In genomic region chr19:610801-611505, GRCh38 we compare ENCODE assay signal across 9 cellular contexts. TPM values are rescaled to one million over a fixed set of nuclear protein-coding genes. Genes with fewer than 3 reads are reported as not detected.
DNase-seq lines count a peak whose midpoint lies in the region; ATAC-seq, FAIRE-seq and TF ChIP-seq lines count a peak whose summit lies in the region.
"Had no signal": no experiment of that assay in that cellular context is flagged by ENCODE, and none has a peak within 500 bp of the region (broad histone marks: within the 10 kb centered on the region; RNA-seq: fewer than 3 reads in every experiment).

No MANE protein-coding gene starts in this region.

- TF ChIP-seq EP300 in A549 (IDR thresholded peaks at IDR 0.05), result peak in 1 of 2 experiments; percentile 31; a peak in 1 of 5 replicates

- H3K9me3 Mint-ChIP-seq in HFFc6 (no peaks in the 10 kb centered on the region), progenitor cell of endocrine pancreas (ENCODE audit: low read depth) (no peaks in the 10 kb centered on the region)

- peak overlapping the region; percentile 44; the same call in 2 of the 3 replicates for H3K4me2 ChIP-seq in A549

- peaks cover 5% of the 10 kb centered on the region for H3K27me3 Mint-ChIP-seq in HFFc6 (ENCODE audit: insufficient read depth)
- H3K27me3 Mint-ChIP-seq in progenitor cell of endocrine pancreas, result no peaks in the 10 kb centered on the region

- TF ChIP-seq CTCF in A549 (IDR thresholded peaks at IDR 0.05) (no peak), HFFc6 (IDR thresholded peaks at IDR 0.05) (no peak), progenitor cell of endocrine pancreas (IDR thresholded peaks at IDR 0.05; ENCODE audit: unreplicated experiment) (no peak)

- TF ChIP-seq POLR2A in A549 (IDR thresholded peaks at IDR 0.05; ENCODE audit: low read length), result no peak

- no peak overlapping the region for H3K4me3 ChIP-seq in A549
- peak overlapping the region; percentile 71 for H3K4me3 ChIP-seq in thymus (ENCODE audit: low read length)

- 71% methylated on average over 37 of the region's 37 CpGs for WGBS in A549 (ENCODE audit: missing lambda C conversion rate)
- 23% methylated on average over 37 of the region's 37 CpGs for WGBS in thymus

- peak overlapping the region; percentile 96 for H3K27ac Mint-ChIP-seq in HFFc6
- no peak overlapping the region for H3K27ac Mint-ChIP-seq in progenitor cell of endocrine pancreas

- CTCF ChIA-PET in A549 (lab: Yijun Ruan, JAX), result interaction anchor here (1.4 to 1.7 kb wide), 2 partner anchors 13 to 27 kb away, joined by 3 to 4 read pairs; no protein-coding TSS in a partner anchor

- DNase-seq in A549 (ENCODE audit: low read depth in 1 of 2, low spot score in 1 of 2) (peak in 1 of 2 experiments; percentile 58), HFFc6 (peak; percentile 69), myocyte (ENCODE audit: low read depth) (peak; percentile 86), progenitor cell of endocrine pancreas (ENCODE audit: low spot score, unreplicated experiment) (no peak)
- DNase-seq in activated CD4-positive, CD25-positive, alpha-beta regulatory T cell treated with anti-CD3 and anti-CD28 coated beads, Interleukin-2, amount 50 U/mL, for 72 hours, result peak; percentile 47

- TF ChIP-seq RAD21 in A549 (conservative IDR thresholded peaks at IDR 0.05 in 1 of 2, IDR thresholded peaks at IDR 0.05 in 1 of 2), result no peak

- H3K27ac ChIP-seq in A549 (peak overlapping the region; percentile 72 to 86), cingulate gyrus (ENCODE audit: low read depth, low read length) (peak overlapping the region; percentile 69), thymus (ENCODE audit: low read depth) (peak overlapping the region; percentile 92)

- ATAC-seq in A549, result peak; percentile 23 to 29; a peak in 3 of 6 replicates
- no peak for ATAC-seq in GM18907 (IDR thresholded peaks at IDR 0.05; ENCODE audit: unreplicated experiment)

- peaks cover 6% of the 10 kb centered on the region for H3K27me3 ChIP-seq in thymus (ENCODE audit: control insufficient read depth, insufficient read depth)

- no peaks in the 10 kb centered on the region for H3K36me3 ChIP-seq in thymus (ENCODE audit: control insufficient read depth, insufficient read depth)

- H3K4me3 Mint-ChIP-seq in HFFc6, result peak overlapping the region; percentile 65
- H3K4me3 Mint-ChIP-seq in progenitor cell of endocrine pancreas (ENCODE audit: low read depth), result no peak overlapping the region

- POLR2A ChIA-PET in A549 (lab: Yijun Ruan, JAX), result interaction anchor here (0.5 kb wide), 1 partner anchor 20 kb away, joined by 5 read pairs; no protein-coding TSS in a partner anchor

- no peaks in the 10 kb centered on the region for H3K9me3 ChIP-seq in A549
- H3K9me3 ChIP-seq in thymus (ENCODE audit: control insufficient read depth), result no peaks in the 10 kb centered on the region

- H3K4me1 ChIP-seq in A549 (peaks cover 40% of the 10 kb centered on the region), thymus (ENCODE audit: control insufficient read depth, insufficient read depth, low read length) (peaks cover 7% of the 10 kb centered on the region)

- peaks cover 8% of the 10 kb centered on the region for H3K36me3 Mint-ChIP-seq in HFFc6 (ENCODE audit: low read depth)
- peaks cover 9% of the 10 kb centered on the region for H3K36me3 Mint-ChIP-seq in progenitor cell of endocrine pancreas (ENCODE audit: insufficient read depth)

- H3K4me1 Mint-ChIP-seq in HFFc6 (ENCODE audit: low read depth), result peaks cover 18% of the 10 kb centered on the region
- H3K4me1 Mint-ChIP-seq in progenitor cell of endocrine pancreas (ENCODE audit: low read depth), result no peaks in the 10 kb centered on the region

- no peak for FAIRE-seq in A549 (lab: Jason Lieb, UNC)
- FAIRE-seq: colon had no signal

TF ChIP-seq in A549, 52 proteins besides CTCF, POLR2A, EP300 and RAD21:
- TF ChIP-seq MAFK (IDR thresholded peaks at IDR 0.05; ENCODE audit: partially characterized antibody) (no peak), CEBPB (IDR thresholded peaks at IDR 0.05) (no peak), ZFP36 (IDR thresholded peaks at IDR 0.05; ENCODE audit: borderline replicate concordance, partially characterized antibody) (no peak), RNF2 (IDR thresholded peaks at IDR 0.05; ENCODE audit: borderline replicate concordance, low read depth) (no peak), GATA3 (IDR thresholded peaks at IDR 0.05; ENCODE audit: borderline replicate concordance) (no peak), RARB (CRISPR knock-in tag; IDR thresholded peaks at IDR 0.05) (no peak), PHF8 (IDR thresholded peaks at IDR 0.05; ENCODE audit: borderline replicate concordance, low read depth) (no peak), ATOH8 (CRISPR knock-in tag; IDR thresholded peaks at IDR 0.05; ENCODE audit: low read depth) (no peak), CHD2 (IDR thresholded peaks at IDR 0.05; ENCODE audit: low read length, partially characterized antibody) (no peak), EHF (CRISPR knock-in tag; IDR thresholded peaks at IDR 0.05) (no peak), POLR2AphosphoS2 (conservative IDR thresholded peaks at IDR 0.05; ENCODE audit: low read length) (no peak), HOXB13 (CRISPR knock-in tag; IDR thresholded peaks at IDR 0.05; ENCODE audit: low read depth) (no peak), SMC3 (IDR thresholded peaks at IDR 0.05) (no peak), HDAC2 (IDR thresholded peaks at IDR 0.05) (no peak)

RNA-seq across cellular contexts. Expression of gene HCN2, which starts 21.3 kb away (rescaled TPM):
- polyA plus RNA-seq in A549 (2011; rRNA removed), result 2.7 and 7.1 TPM in 2 replicates
- polyA plus RNA-seq in A549 (2012; cell fraction: cytosol; rRNA removed), result 11.4 and 16.3 TPM in 2 replicates
- 13.9 and 20.2 TPM in 2 replicates for polyA plus RNA-seq in A549 (2012; cell fraction: nucleus; rRNA removed)
- polyA plus RNA-seq in A549 (2017; fragmentation: RNase III; extraction: RNeasy Plus Mini Kit Qiagen cat#74134 plus additional on column Dnase treatment), result 23.2 to 24.8 TPM (median 24.7 TPM) in 3 replicates
- polyA minus RNA-seq in A549 (2011; rRNA and poly(A)+ RNA removed), result 15.7 and 22.3 TPM in 2 replicates
- total RNA-seq in HFFc6 (2021; fragmentation: NEBNext Ultra II Directional; extraction: Animal tissue kit (Norgen Biotek cat#: 25700)), result 1 to 10 TPM; 2.8 to 3.6 (median 3.1) TPM
- 2.9 and 3.5 TPM in 2 replicates for total RNA-seq in myocyte
- 13.1 TPM for polyA plus RNA-seq in myocyte (2012)
- polyA plus RNA-seq in thymus, result 0.46 TPM
- total RNA-seq in progenitor cell of endocrine pancreas, result 0.34 and 0.47 TPM in 2 replicates

RNA-seq across cellular contexts. Expression of gene POLRMT, which starts 22.4 kb away (rescaled TPM):
- 41.9 and 59.8 TPM in 2 replicates for polyA plus RNA-seq in A549 (2011; rRNA removed)
- polyA plus RNA-seq in A549 (2012; cell fraction: cytosol; rRNA removed), result 58.8 and 76.2 TPM in 2 replicates
- 187 and 288 TPM in 2 replicates for polyA plus RNA-seq in A549 (2012; cell fraction: nucleus; rRNA removed)
- polyA plus RNA-seq in A549 (2017; fragmentation: RNase III; extraction: RNeasy Plus Mini Kit Qiagen cat#74134 plus additional on column Dnase treatment), result 65.0 to 68.8 TPM (median 66.5 TPM) in 3 replicates
- 192 and 233 TPM in 2 replicates for polyA minus RNA-seq in A549 (2011; rRNA and poly(A)+ RNA removed)
- 10 to 100 TPM; 29.9 to 44.2 (median 34.7) TPM for total RNA-seq in HFFc6 (2021; fragmentation: NEBNext Ultra II Directional; extraction: Animal tissue kit (Norgen Biotek cat#: 25700))
- 47.7 and 54.3 TPM in 2 replicates for total RNA-seq in myocyte
- polyA plus RNA-seq in myocyte (2012), result 64.9 TPM
- polyA plus RNA-seq in thymus, result 130 TPM
- 62.9 and 68.4 TPM in 2 replicates for total RNA-seq in progenitor cell of endocrine pancreas

RNA-seq across cellular contexts. Expression of gene FGF22, which starts 28.7 kb away (rescaled TPM):
- 0.13 TPM in 1 of 2 replicates, not detected in the other for polyA plus RNA-seq in A549 (2011; rRNA removed)
- 0.28 and 0.39 TPM in 2 replicates for polyA plus RNA-seq in A549 (2012; cell fraction: cytosol; rRNA removed)
- 1.5 and 1.7 TPM in 2 replicates for polyA plus RNA-seq in A549 (2012; cell fraction: nucleus; rRNA removed)
- polyA plus RNA-seq in A549 (2017; fragmentation: RNase III; extraction: RNeasy Plus Mini Kit Qiagen cat#74134 plus additional on column Dnase treatment), result 0.79 to 1.1 TPM (median 1.0 TPM) in 3 replicates
- not detected in 2 replicates for polyA minus RNA-seq in A549 (2011; rRNA and poly(A)+ RNA removed)
- under 1 TPM in 2 of 6 experiments, not detected in 4; 0.17 to 0.18 TPM for total RNA-seq in HFFc6 (2021; fragmentation: NEBNext Ultra II Directional; extraction: Animal tissue kit (Norgen Biotek cat#: 25700))
- total RNA-seq in myocyte, result 0.16 and 0.21 TPM in 2 replicates
- polyA plus RNA-seq in myocyte (2012), result 0.61 TPM
- 0.25 TPM for polyA plus RNA-seq in thymus
- 0.43 and 0.49 TPM in 2 replicates for total RNA-seq in progenitor cell of endocrine pancreas

RNA-seq across cellular contexts. Expression of gene BSG, which starts 38.6 kb away (rescaled TPM):
- polyA plus RNA-seq in A549 (2011; rRNA removed) (237 and 285 TPM in 2 replicates), A549 (2017; fragmentation: RNase III; extraction: RNeasy Plus Mini Kit Qiagen cat#74134 plus additional on column Dnase treatment) (528 to 583 TPM (median 579 TPM) in 3 replicates), thymus (155 TPM)
- polyA plus RNA-seq in A549 (2012; cell fraction: cytosol; rRNA removed), result 453 and 544 TPM in 2 replicates
- 893 and 1,029 TPM in 2 replicates for polyA plus RNA-seq in A549 (2012; cell fraction: nucleus; rRNA removed)
- 251 and 294 TPM in 2 replicates for polyA minus RNA-seq in A549 (2011; rRNA and poly(A)+ RNA removed)
- total RNA-seq in HFFc6 (2021; fragmentation: NEBNext Ultra II Directional; extraction: Animal tissue kit (Norgen Biotek cat#: 25700)), result 100 to 1,000 TPM; 422 to 534 (median 465) TPM
- total RNA-seq in myocyte (519 and 528 TPM in 2 replicates), progenitor cell of endocrine pancreas (464 and 472 TPM in 2 replicates)
- 577 TPM for polyA plus RNA-seq in myocyte (2012)

RNA-seq across cellular contexts. Expression of gene RNF126, which starts 52.1 kb away (rescaled TPM):
- polyA plus RNA-seq in A549 (2011; rRNA removed) (3.1 and 4.9 TPM in 2 replicates), A549 (2017; fragmentation: RNase III; extraction: RNeasy Plus Mini Kit Qiagen cat#74134 plus additional on column Dnase treatment) (35.0 to 36.3 TPM (median 35.4 TPM) in 3 replicates), thymus (38.2 TPM)
- polyA plus RNA-seq in A549 (2012; cell fraction: cytosol; rRNA removed), result 43.6 and 53.5 TPM in 2 replicates
- 71.1 and 89.5 TPM in 2 replicates for polyA plus RNA-seq in A549 (2012; cell fraction: nucleus; rRNA removed)
- polyA minus RNA-seq in A549 (2011; rRNA and poly(A)+ RNA removed), result 2.4 and 5.0 TPM in 2 replicates
- 10 to 100 TPM; 35.8 to 39.2 (median 38.2) TPM for total RNA-seq in HFFc6 (2021; fragmentation: NEBNext Ultra II Directional; extraction: Animal tissue kit (Norgen Biotek cat#: 25700))
- total RNA-seq in myocyte (86.4 and 94.6 TPM in 2 replicates), progenitor cell of endocrine pancreas (37.3 and 39.2 TPM in 2 replicates)
- polyA plus RNA-seq in myocyte (2012), result 77.1 TPM
